ENCODE assay signal across 1 cellular context in the genomic region with DNA sequence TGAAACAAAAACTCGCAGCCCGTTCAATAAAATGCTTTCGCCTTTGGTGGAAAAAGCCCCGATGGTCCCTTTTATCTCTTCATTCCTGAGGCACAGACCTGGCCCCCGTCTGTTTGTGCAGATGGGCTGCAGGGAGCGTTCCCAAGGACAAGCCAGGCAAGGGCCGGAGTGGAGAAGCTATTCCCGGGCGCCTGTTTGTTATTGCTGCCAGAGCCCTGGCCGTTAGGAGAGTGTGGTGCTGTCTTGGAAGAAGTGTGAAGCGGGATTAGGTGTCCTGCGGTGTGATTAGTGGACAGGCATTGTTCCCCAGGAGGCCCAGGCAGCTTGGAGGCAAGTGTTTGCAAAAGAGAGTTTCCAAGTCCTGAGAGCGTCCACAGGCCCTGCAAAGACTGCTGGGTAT.
TF ChIP-seq lines count a peak whose summit lies in the region.

No MANE protein-coding gene starts in this region.

TF ChIP-seq in GM23338, 12 proteins besides CTCF, POLR2A, EP300 and RAD21:
- TF ChIP-seq EZH2phosphoT487 (IDR thresholded peaks at IDR 0.05; ENCODE audit: unreplicated experiment) = no peak
- TF ChIP-seq POLR2AphosphoS5 (IDR thresholded peaks at IDR 0.05; ENCODE audit: low read depth) = no peak
- TF ChIP-seq JUNB (IDR thresholded peaks at IDR 0.05; ENCODE audit: unreplicated experiment) = no peak
- no peak for TF ChIP-seq CREB1 (CRISPR knock-in tag; IDR thresholded peaks at IDR 0.05; ENCODE audit: low read depth)
- TF ChIP-seq, protein P1, sequence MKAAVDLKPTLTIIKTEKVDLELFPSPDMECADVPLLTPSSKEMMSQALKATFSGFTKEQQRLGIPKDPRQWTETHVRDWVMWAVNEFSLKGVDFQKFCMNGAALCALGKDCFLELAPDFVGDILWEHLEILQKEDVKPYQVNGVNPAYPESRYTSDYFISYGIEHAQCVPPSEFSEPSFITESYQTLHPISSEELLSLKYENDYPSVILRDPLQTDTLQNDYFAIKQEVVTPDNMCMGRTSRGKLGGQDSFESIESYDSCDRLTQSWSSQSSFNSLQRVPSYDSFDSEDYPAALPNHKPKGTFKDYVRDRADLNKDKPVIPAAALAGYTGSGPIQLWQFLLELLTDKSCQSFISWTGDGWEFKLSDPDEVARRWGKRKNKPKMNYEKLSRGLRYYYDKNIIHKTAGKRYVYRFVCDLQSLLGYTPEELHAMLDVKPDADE (IDR thresholded peaks at IDR 0.05) = no peak
- no peak for TF ChIP-seq ZNF114 (CRISPR knock-in tag; IDR thresholded peaks at IDR 0.05)
- TF ChIP-seq, protein P2, sequence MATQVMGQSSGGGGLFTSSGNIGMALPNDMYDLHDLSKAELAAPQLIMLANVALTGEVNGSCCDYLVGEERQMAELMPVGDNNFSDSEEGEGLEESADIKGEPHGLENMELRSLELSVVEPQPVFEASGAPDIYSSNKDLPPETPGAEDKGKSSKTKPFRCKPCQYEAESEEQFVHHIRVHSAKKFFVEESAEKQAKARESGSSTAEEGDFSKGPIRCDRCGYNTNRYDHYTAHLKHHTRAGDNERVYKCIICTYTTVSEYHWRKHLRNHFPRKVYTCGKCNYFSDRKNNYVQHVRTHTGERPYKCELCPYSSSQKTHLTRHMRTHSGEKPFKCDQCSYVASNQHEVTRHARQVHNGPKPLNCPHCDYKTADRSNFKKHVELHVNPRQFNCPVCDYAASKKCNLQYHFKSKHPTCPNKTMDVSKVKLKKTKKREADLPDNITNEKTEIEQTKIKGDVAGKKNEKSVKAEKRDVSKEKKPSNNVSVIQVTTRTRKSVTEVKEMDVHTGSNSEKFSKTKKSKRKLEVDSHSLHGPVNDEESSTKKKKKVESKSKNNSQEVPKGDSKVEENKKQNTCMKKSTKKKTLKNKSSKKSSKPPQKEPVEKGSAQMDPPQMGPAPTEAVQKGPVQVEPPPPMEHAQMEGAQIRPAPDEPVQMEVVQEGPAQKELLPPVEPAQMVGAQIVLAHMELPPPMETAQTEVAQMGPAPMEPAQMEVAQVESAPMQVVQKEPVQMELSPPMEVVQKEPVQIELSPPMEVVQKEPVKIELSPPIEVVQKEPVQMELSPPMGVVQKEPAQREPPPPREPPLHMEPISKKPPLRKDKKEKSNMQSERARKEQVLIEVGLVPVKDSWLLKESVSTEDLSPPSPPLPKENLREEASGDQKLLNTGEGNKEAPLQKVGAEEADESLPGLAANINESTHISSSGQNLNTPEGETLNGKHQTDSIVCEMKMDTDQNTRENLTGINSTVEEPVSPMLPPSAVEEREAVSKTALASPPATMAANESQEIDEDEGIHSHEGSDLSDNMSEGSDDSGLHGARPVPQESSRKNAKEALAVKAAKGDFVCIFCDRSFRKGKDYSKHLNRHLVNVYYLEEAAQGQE (IDR thresholded peaks at IDR 0.05; ENCODE audit: unreplicated experiment) = no peak
- no peak for TF ChIP-seq ZNF331 (CRISPR knock-in tag; IDR thresholded peaks at IDR 0.05; ENCODE audit: low read depth)
- no peak for TF ChIP-seq EZH2 (IDR thresholded peaks at IDR 0.05; ENCODE audit: low read depth, unreplicated experiment)
- TF ChIP-seq NANOG (IDR thresholded peaks at IDR 0.05; ENCODE audit: borderline replicate concordance) = no peak
- TF ChIP-seq, protein P3, sequence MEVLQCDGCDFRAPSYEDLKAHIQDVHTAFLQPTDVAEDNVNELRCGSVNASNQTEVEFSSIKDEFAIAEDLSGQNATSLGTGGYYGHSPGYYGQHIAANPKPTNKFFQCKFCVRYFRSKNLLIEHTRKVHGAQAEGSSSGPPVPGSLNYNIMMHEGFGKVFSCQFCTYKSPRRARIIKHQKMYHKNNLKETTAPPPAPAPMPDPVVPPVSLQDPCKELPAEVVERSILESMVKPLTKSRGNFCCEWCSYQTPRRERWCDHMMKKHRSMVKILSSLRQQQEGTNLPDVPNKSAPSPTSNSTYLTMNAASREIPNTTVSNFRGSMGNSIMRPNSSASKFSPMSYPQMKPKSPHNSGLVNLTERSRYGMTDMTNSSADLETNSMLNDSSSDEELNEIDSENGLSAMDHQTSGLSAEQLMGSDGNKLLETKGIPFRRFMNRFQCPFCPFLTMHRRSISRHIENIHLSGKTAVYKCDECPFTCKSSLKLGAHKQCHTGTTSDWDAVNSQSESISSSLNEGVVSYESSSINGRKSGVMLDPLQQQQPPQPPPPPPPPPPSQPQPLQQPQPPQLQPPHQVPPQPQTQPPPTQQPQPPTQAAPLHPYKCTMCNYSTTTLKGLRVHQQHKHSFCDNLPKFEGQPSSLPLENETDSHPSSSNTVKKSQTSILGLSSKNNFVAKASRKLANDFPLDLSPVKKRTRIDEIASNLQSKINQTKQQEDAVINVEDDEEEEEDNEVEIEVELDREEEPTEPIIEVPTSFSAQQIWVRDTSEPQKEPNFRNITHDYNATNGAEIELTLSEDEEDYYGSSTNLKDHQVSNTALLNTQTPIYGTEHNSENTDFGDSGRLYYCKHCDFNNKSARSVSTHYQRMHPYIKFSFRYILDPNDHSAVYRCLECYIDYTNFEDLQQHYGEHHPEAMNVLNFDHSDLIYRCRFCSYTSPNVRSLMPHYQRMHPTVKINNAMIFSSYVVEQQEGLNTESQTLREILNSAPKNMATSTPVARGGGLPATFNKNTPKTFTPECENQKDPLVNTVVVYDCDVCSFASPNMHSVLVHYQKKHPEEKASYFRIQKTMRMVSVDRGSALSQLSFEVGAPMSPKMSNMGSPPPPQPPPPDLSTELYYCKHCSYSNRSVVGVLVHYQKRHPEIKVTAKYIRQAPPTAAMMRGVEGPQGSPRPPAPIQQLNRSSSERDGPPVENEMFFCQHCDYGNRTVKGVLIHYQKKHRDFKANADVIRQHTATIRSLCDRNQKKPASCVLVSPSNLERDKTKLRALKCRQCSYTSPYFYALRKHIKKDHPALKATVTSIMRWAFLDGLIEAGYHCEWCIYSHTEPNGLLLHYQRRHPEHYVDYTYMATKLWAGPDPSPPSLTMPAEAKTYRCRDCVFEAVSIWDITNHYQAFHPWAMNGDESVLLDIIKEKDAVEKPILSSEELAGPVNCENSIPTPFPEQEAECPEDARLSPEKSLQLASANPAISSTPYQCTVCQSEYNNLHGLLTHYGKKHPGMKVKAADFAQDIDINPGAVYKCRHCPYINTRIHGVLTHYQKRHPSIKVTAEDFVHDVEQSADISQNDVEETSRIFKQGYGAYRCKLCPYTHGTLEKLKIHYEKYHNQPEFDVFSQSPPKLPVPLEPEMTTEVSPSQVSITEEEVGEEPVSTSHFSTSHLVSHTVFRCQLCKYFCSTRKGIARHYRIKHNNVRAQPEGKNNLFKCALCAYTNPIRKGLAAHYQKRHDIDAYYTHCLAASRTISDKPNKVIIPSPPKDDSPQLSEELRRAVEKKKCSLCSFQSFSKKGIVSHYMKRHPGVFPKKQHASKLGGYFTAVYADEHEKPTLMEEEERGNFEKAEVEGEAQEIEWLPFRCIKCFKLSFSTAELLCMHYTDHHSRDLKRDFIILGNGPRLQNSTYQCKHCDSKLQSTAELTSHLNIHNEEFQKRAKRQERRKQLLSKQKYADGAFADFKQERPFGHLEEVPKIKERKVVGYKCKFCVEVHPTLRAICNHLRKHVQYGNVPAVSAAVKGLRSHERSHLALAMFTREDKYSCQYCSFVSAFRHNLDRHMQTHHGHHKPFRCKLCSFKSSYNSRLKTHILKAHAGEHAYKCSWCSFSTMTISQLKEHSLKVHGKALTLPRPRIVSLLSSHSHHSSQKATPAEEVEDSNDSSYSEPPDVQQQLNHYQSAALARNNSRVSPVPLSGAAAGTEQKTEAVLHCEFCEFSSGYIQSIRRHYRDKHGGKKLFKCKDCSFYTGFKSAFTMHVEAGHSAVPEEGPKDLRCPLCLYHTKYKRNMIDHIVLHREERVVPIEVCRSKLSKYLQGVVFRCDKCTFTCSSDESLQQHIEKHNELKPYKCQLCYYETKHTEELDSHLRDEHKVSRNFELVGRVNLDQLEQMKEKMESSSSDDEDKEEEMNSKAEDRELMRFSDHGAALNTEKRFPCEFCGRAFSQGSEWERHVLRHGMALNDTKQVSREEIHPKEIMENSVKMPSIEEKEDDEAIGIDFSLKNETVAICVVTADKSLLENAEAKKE (CRISPR knock-in tag; IDR thresholded peaks at IDR 0.05) = no peak
- no peak for TF ChIP-seq STAT1 (IDR thresholded peaks at IDR 0.05; ENCODE audit: unreplicated experiment)
